Comparison of ENCODE assay signal across 27 cellular contexts in genomic region chr21:44831227-44831626, GRCh38. TPM values are rescaled to one million over a fixed set of nuclear protein-coding genes. Genes with fewer than 3 reads are reported as not detected.
A peak's percentile ranks its signal among the peaks of the same experiment; 100 is the strongest.
DNase-seq lines count a peak whose midpoint lies in the region; ATAC-seq, FAIRE-seq and TF ChIP-seq lines count a peak whose summit lies in the region.
"Had no signal": no experiment of that assay in that cellular context is flagged by ENCODE, and none has a peak within 500 bp of the region (broad histone marks: within the 10 kb centered on the region; RNA-seq: fewer than 3 reads in every experiment).

No MANE protein-coding gene starts in this region.

- H3K27ac Mint-ChIP-seq in CD8-positive, alpha-beta T cell = peak overlapping the region; percentile 50
- peak overlapping the region; percentile 4 for H3K27ac Mint-ChIP-seq in mesothelial cell of epicardium
- H3K27ac Mint-ChIP-seq: H9, neural progenitor cell, type B pancreatic cell had no signal

- H3K9me3 Mint-ChIP-seq in CD8-positive, alpha-beta T cell = peaks cover 7% of the 10 kb centered on the region
- H3K9me3 Mint-ChIP-seq in mesothelial cell of epicardium = peaks cover 28% of the 10 kb centered on the region

- no peaks in the 10 kb centered on the region for H3K27me3 ChIP-seq in BLaER1 treated with 17β-estradiol and CSF1 and Interleukin-3, amounts not matched to agents 10 nM and 100 nM
- no peaks in the 10 kb centered on the region for H3K27me3 ChIP-seq in CD8-positive, alpha-beta T cell (ENCODE audit: insufficient read depth, low read length)
- H3K27me3 ChIP-seq: heart left ventricle, neural progenitor cell, right lobe of liver had no signal

- H3K4me3 Mint-ChIP-seq in CD8-positive, alpha-beta T cell = no peak overlapping the region
- no peak overlapping the region for H3K4me3 Mint-ChIP-seq in mesothelial cell of epicardium
- H3K4me3 Mint-ChIP-seq: H9, neural progenitor cell, type B pancreatic cell had no signal

- no peak for DNase-seq in CD8-positive, alpha-beta T cell
- DNase-seq in SK-N-MC (ENCODE audit: low read depth, low spot score) = no peak
- DNase-seq in mesothelial cell of epicardium (ENCODE audit: low spot score in 2 of 2, unreplicated experiment in 2 of 2) = no peak
- no peak for DNase-seq in posterior vena cava (ENCODE audit: low spot score)
- no peak for DNase-seq in urothelium cell line (ENCODE audit: low spot score)
- DNase-seq in OCI-M2 (lab: John Stamatoyannopoulos, UW; ENCODE audit: unreplicated experiment) = no peak
- DNase-seq: activated naive CD4-positive, alpha-beta T cell treated with anti-CD3 and anti-CD28 coated beads, Interleukin-2, amount 50 U/mL, for 16 hours; activated T-cell treated with anti-CD3 and anti-CD28 coated beads, Interleukin-2, amount 50 U/mL, for 1 hour; cortex of kidney; DMS153; foreskin keratinocyte; H9; heart left ventricle; lower lobe of right lung; MM.1S; mucosa of descending colon; NCI-H2029 treated with DMSO at 0.1 percent for 48 hours; NCI-H526; right lobe of liver; RPMI8226; stimulated activated CD4-positive, alpha-beta T cell treated with anti-CD3 and anti-CD28 coated beads, Interleukin-2, amount 100 ng/mL, for 48 hours; substantia nigra; T-helper 1 cell had no signal

- POLR2A ChIA-PET in CD8-positive, alpha-beta T cell (lab: Charles Lee) = no interaction called here

- intact Hi-C loops in CD8-positive, alpha-beta T cell (cut with DNase I, micrococcal nuclease) = no loop called here
- intact Hi-C loops in posterior vena cava (cut with DNase I) = no loop called here

- no peak for FAIRE-seq in urothelium cell line (lab: Jason Lieb, UNC)

- H3K9me3 ChIP-seq in BLaER1 treated with 17β-estradiol and CSF1 and Interleukin-3, amounts not matched to agents 10 nM and 100 nM (replicated peaks in 1 of 11) = peaks cover 33 to 41% (median 39%) of the 10 kb centered on the region in 11 experiments
- H3K9me3 ChIP-seq in CD8-positive, alpha-beta T cell (ENCODE audit: low read length) = peaks cover 6% of the 10 kb centered on the region
- peaks cover 7% of the 10 kb centered on the region; the same call in 1 of the 2 replicates for H3K9me3 ChIP-seq in SK-N-MC (ENCODE audit: low read depth, low read length)
- H3K9me3 ChIP-seq: right lobe of liver had no signal

- H3K4me1 Mint-ChIP-seq in CD8-positive, alpha-beta T cell (ENCODE audit: low read depth) = peaks cover 6% of the 10 kb centered on the region
- peaks cover 6% of the 10 kb centered on the region for H3K4me1 Mint-ChIP-seq in mesothelial cell of epicardium
- H3K4me1 Mint-ChIP-seq: neural progenitor cell had no signal

- H3K9ac ChIP-seq in BLaER1 treated with 17β-estradiol and CSF1 and Interleukin-3, amounts not matched to agents 10 nM and 100 nM = no peak overlapping the region
- H3K9ac ChIP-seq in SK-N-MC (ENCODE audit: insufficient read length) = no peak overlapping the region
- H3K9ac ChIP-seq: neural progenitor cell had no signal

- no peaks in the 10 kb centered on the region for H4K20me1 ChIP-seq in BLaER1 treated with 17β-estradiol and CSF1 and Interleukin-3, amounts not matched to agents 10 nM and 100 nM

- H3K36me3 Mint-ChIP-seq in CD8-positive, alpha-beta T cell = no peaks in the 10 kb centered on the region
- peaks cover 10% of the 10 kb centered on the region for H3K36me3 Mint-ChIP-seq in mesothelial cell of epicardium
- H3K36me3 Mint-ChIP-seq: neural progenitor cell, type B pancreatic cell had no signal

- no peak for ATAC-seq in CD8-positive, alpha-beta T cell
- ATAC-seq: foreskin keratinocyte, heart left ventricle, lower lobe of right lung, mucosa of descending colon, right lobe of liver had no signal

- peaks cover 7 to 27% (median 21%) of the 10 kb centered on the region in 10 experiments for H3K4me1 ChIP-seq in BLaER1 treated with 17β-estradiol and CSF1 and Interleukin-3, amounts not matched to agents 10 nM and 100 nM
- H3K4me1 ChIP-seq in CD8-positive, alpha-beta T cell (ENCODE audit: insufficient read depth, low read length) = no peaks in the 10 kb centered on the region
- H3K4me1 ChIP-seq: foreskin keratinocyte, lower lobe of right lung, neural progenitor cell, right lobe of liver, SJSA1 had no signal

- H3K27me3 Mint-ChIP-seq in CD8-positive, alpha-beta T cell (ENCODE audit: low read depth) = no peaks in the 10 kb centered on the region
- no peaks in the 10 kb centered on the region for H3K27me3 Mint-ChIP-seq in mesothelial cell of epicardium (ENCODE audit: low read depth)

- H3K4me2 ChIP-seq in BLaER1 treated with 17β-estradiol and CSF1 and Interleukin-3, amounts not matched to agents 10 nM and 100 nM = peak overlapping the region; percentile 9 to 65 (median 25); a peak in 16 of 22 replicates
- H3K4me2 ChIP-seq: neural progenitor cell had no signal

- no peak overlapping the region for H3K27ac ChIP-seq in BLaER1 treated with 17β-estradiol and CSF1 and Interleukin-3, amounts not matched to agents 10 nM and 100 nM
- H3K27ac ChIP-seq in CD8-positive, alpha-beta T cell (ENCODE audit: low read depth, low read length) = no peak overlapping the region
- H3K27ac ChIP-seq in SK-N-MC = 0 out of 2 replicates have a peak overlapping the region, but pooled peaks have one; percentile 12
- H3K27ac ChIP-seq: foreskin keratinocyte, heart left ventricle, lower lobe of right lung, neural progenitor cell, right lobe of liver, SJSA1 had no signal

- no peak overlapping the region for H3K4me3 ChIP-seq in BLaER1 treated with 17β-estradiol and CSF1 and Interleukin-3, amounts not matched to agents 10 nM and 100 nM
- H3K4me3 ChIP-seq in CD8-positive, alpha-beta T cell (ENCODE audit: low read depth, low read length) = no peak overlapping the region
- H3K4me3 ChIP-seq in SK-N-MC = no peak overlapping the region
- H3K4me3 ChIP-seq: heart left ventricle, lower lobe of right lung, mucosa of descending colon, neural progenitor cell, right lobe of liver, SJSA1 had no signal

- TF ChIP-seq CTCF in CD8-positive, alpha-beta T cell (IDR thresholded peaks at IDR 0.05) = no peak
- TF ChIP-seq CTCF in mesothelial cell of epicardium (IDR thresholded peaks at IDR 0.05; ENCODE audit: unreplicated experiment) = no peak

- 0 out of 22 replicates have a peak, but pooled peaks cover 0 to 8% (median 0%) of the 10 kb centered on the region in 11 experiments for H3K36me3 ChIP-seq in BLaER1 treated with 17β-estradiol and CSF1 and Interleukin-3, amounts not matched to agents 10 nM and 100 nM
- H3K36me3 ChIP-seq in CD8-positive, alpha-beta T cell (ENCODE audit: insufficient read depth, low read length) = no peaks in the 10 kb centered on the region
- H3K36me3 ChIP-seq in SK-N-MC (ENCODE audit: insufficient read depth, low read length) = no peaks in the 10 kb centered on the region
- H3K36me3 ChIP-seq: heart left ventricle, lower lobe of right lung, neural progenitor cell, right lobe of liver, SJSA1 had no signal

- CTCF ChIA-PET in CD8-positive, alpha-beta T cell (lab: Charles Lee) = no interaction called here

RNA-seq across cellular contexts. Expression of gene SUMO3, which starts 13.4 kb away (rescaled TPM):
- total RNA-seq in CD8-positive, alpha-beta T cell = 10 to 100 TPM; 84.7 to 87.3 TPM
- 82.2 to 84.5 TPM (median 83.9 TPM) in 3 replicates for total RNA-seq in mesothelial cell of epicardium
- total RNA-seq in posterior vena cava = 10 to 100 TPM; 53.5 to 58.3 TPM

RNA-seq across cellular contexts. Expression of gene UBE2G2, which starts 29.6 kb away (rescaled TPM):
- 10 to 100 TPM; 88.8 to 89.1 TPM for total RNA-seq in CD8-positive, alpha-beta T cell
- total RNA-seq in mesothelial cell of epicardium (95.4 to 102 TPM (median 97.2 TPM) in 3 replicates), posterior vena cava (10 to 100 TPM; 72.6 to 75.6 TPM)

RNA-seq across cellular contexts. Expression of gene PTTG1IP, which starts 42.3 kb away (rescaled TPM):
- total RNA-seq in CD8-positive, alpha-beta T cell = 10 to 100 TPM; 71.0 to 73.3 TPM
- 200 to 205 TPM (median 204 TPM) in 3 replicates for total RNA-seq in mesothelial cell of epicardium
- 100 to 1,000 TPM; 202 to 246 TPM for total RNA-seq in posterior vena cava
